In the genomic region with DNA sequence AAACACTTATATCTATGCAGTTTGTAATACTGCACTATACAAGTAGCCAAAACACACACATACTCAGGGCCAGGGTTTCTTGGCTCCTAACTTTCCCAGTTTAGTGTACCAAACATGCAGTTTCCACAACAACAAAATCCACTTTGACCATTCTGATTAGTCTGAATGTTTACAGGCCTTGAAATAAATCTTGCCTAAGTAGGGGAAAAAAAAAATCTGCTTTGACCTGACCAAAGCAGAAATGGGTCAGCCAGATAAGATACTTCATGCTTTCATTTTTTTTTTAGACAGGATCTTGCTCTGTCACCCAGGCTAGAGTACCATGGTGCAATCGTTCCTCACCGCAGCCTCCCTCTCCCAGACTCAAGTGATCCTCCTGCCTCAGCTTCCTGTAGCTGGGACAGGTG, we compare ENCODE assay signal across 16 cellular contexts. TPM values are rescaled to one million over a fixed set of nuclear protein-coding genes. Genes with fewer than 3 reads are reported as not detected.
A peak's percentile ranks its signal among the peaks of the same experiment; 100 is the strongest.
DNase-seq lines count a peak whose midpoint lies in the region; ATAC-seq and TF ChIP-seq lines count a peak whose summit lies in the region.
"Had no signal": no experiment of that assay in that cellular context is flagged by ENCODE, and none has a peak within 500 bp of the region (broad histone marks: within the 10 kb centered on the region; RNA-seq: fewer than 3 reads in every experiment).

No MANE protein-coding gene starts in this region.

- TF ChIP-seq CTCF in right atrium auricular region (IDR thresholded peaks at IDR 0.05) (no peak), choroid plexus epithelial cell (conservative IDR thresholded peaks at IDR 0.05; ENCODE audit: low read depth, low read length) (no peak), right lobe of liver (IDR thresholded peaks at IDR 0.05) (no peak)

- H3K4me3 ChIP-seq in right atrium auricular region (no peak overlapping the region), choroid plexus epithelial cell (ENCODE audit: low read depth, low read length) (no peak overlapping the region), right lobe of liver (peak overlapping the region in 1 of 3 donors; percentile 0), aorta (ENCODE audit: low read length in 2 of 2) (no peak overlapping the region)

- H3K27ac ChIP-seq in right atrium auricular region, result peak overlapping the region in 1 of 2 donors; percentile 46
- peak overlapping the region; percentile 25 to 70 (median 28) for H3K27ac ChIP-seq in right lobe of liver
- H3K27ac ChIP-seq in aorta (ENCODE audit: low read depth in 1 of 2, low read length in 2 of 2), result peak overlapping the region; percentile 57 to 68

- intact Hi-C loops in Right ventricle myocardium inferior (cut with DNase I), result loop anchor here (10.0 kb wide), 1 partner anchor 65 kb away; no protein-coding TSS in a partner anchor
- intact Hi-C loops in right lobe of liver (cut with DNase I), result no loop called here
- intact Hi-C loops in aorta (cut with DNase I), result no loop called here

- WGBS in right lobe of liver (ENCODE audit: insufficient coverage, low coverage, low lambda C conversion rate, missing lambda C conversion rate), result 8% methylated on average over 2 of the region's 2 CpGs
- WGBS in aorta, 2 donors, result 13 to 18% methylated on average over 2 of the region's 2 CpGs

- TF ChIP-seq POLR2A in right lobe of liver (IDR thresholded peaks at IDR 0.05), result no peak

- POLR2A ChIA-PET in HEK293T (lab: Yijun Ruan, JAX), result interaction anchor here (0.8 to 2.2 kb wide), 2 partner anchors 13 to 78 kb away, joined by 4 to 18 read pairs; a partner anchor contains a TSS

- no peaks in the 10 kb centered on the region for H3K36me3 ChIP-seq in right atrium auricular region
- H3K36me3 ChIP-seq in right lobe of liver, result peaks cover 0 to 2% (median 0%) of the 10 kb centered on the region in 4 donors
- peaks cover 0 to 3% of the 10 kb centered on the region in 2 donors for H3K36me3 ChIP-seq in aorta (ENCODE audit: control insufficient read depth in 1 of 2, insufficient read depth in 2 of 2, low read length in 1 of 2)

- H3K4me1 ChIP-seq in right atrium auricular region (peaks cover 0 to 19% of the 10 kb centered on the region in 2 donors), right lobe of liver (peaks cover 0 to 33% (median 13%) of the 10 kb centered on the region in 4 donors), aorta (ENCODE audit: control insufficient read depth in 1 of 2, insufficient read depth in 2 of 2, low read length in 2 of 2) (peaks cover 0 to under 1% of the 10 kb centered on the region in 2 donors)

- CTCF ChIA-PET in HEK293T (lab: Yijun Ruan, JAX), result interaction anchor here (0.8 to 1.3 kb wide), 2 partner anchors 10 to 231 kb away, joined by 3 read pairs; no protein-coding TSS in a partner anchor

- H3K27me3 ChIP-seq in right atrium auricular region, result no peaks in the 10 kb centered on the region
- no peaks in the 10 kb centered on the region for H3K27me3 ChIP-seq in right lobe of liver
- no peaks in the 10 kb centered on the region for H3K27me3 ChIP-seq in aorta (ENCODE audit: control insufficient read depth in 1 of 2, insufficient read depth in 2 of 2, low read length in 1 of 2)

- ATAC-seq in Right ventricle myocardium inferior (peak; percentile 66), right lobe of liver (peak; percentile 79 to 88 (median 88)), aorta (ENCODE audit: low FRiP score) (peak; percentile 22), HG03442 (IDR thresholded peaks at IDR 0.05; ENCODE audit: unreplicated experiment) (no peak)

- no peak for DNase-seq in Right ventricle myocardium inferior (ENCODE audit: missing footprints)
- DNase-seq in right atrium auricular region (ENCODE audit: low spot score), result no peak
- DNase-seq in choroid plexus epithelial cell (ENCODE audit: low read depth), result peak; percentile 23
- DNase-seq in right lobe of liver, result peak in 2 of 3 donors; percentile 61 to 63
- DNase-seq in aorta, result no peak
- DNase-seq in NCI-H1105 (lab: John Stamatoyannopoulos, UW), result no peak
- DNase-seq in HEK293T (ENCODE audit: extremely low spot score), result no peak
- DNase-seq: ACHN; activated effector memory CD4-positive, alpha-beta T cell treated with Interleukin-2 at 50 U/mL for 16 hours; DMS79; naive B cell; NCI-H1105 treated with DMSO at 0.1 percent for 48 hours; NCI-H2171; stimulated activated CD4-positive, alpha-beta T cell treated with anti-CD3 and anti-CD28 coated beads, Interleukin-15, amount 100 ng/mL, for 24 hours; stimulated activated naive CD4-positive, alpha-beta T cell had no signal

- no peaks in the 10 kb centered on the region for H3K9me3 ChIP-seq in right atrium auricular region
- H3K9me3 ChIP-seq in right lobe of liver, result no peaks in the 10 kb centered on the region
- H3K9me3 ChIP-seq in aorta (ENCODE audit: control insufficient read depth, low read length), result no peaks in the 10 kb centered on the region

TF ChIP-seq in HEK293T, 16 proteins besides CTCF, POLR2A, EP300 and RAD21:
- TF ChIP-seq SUZ12 (IDR thresholded peaks at IDR 0.05), result no peak
- no peak for TF ChIP-seq ARNT (IDR thresholded peaks at IDR 0.05)
- no peak for TF ChIP-seq ZNF384 (IDR thresholded peaks at IDR 0.05)
- no peak for TF ChIP-seq ELF4 (IDR thresholded peaks at IDR 0.05)
- TF ChIP-seq LEF1 (IDR thresholded peaks at IDR 0.05; ENCODE audit: borderline replicate concordance), result no peak
- TF ChIP-seq BHLHE40 (IDR thresholded peaks at IDR 0.05; ENCODE audit: borderline replicate concordance), result no peak
- TF ChIP-seq L3MBTL2 (conservative IDR thresholded peaks at IDR 0.05), result no peak
- TF ChIP-seq CTBP1 (IDR thresholded peaks at IDR 0.05; ENCODE audit: borderline replicate concordance), result no peak
- no peak for TF ChIP-seq TARDBP (IDR thresholded peaks at IDR 0.05)
- TF ChIP-seq NFRKB (IDR thresholded peaks at IDR 0.05), result no peak
- TF ChIP-seq FOXA1 (IDR thresholded peaks at IDR 0.05), result no peak
- no peak for TF ChIP-seq SP1 (IDR thresholded peaks at IDR 0.05)
- TF ChIP-seq FOXK2 (IDR thresholded peaks at IDR 0.05), result no peak
- TF ChIP-seq, protein P1, sequence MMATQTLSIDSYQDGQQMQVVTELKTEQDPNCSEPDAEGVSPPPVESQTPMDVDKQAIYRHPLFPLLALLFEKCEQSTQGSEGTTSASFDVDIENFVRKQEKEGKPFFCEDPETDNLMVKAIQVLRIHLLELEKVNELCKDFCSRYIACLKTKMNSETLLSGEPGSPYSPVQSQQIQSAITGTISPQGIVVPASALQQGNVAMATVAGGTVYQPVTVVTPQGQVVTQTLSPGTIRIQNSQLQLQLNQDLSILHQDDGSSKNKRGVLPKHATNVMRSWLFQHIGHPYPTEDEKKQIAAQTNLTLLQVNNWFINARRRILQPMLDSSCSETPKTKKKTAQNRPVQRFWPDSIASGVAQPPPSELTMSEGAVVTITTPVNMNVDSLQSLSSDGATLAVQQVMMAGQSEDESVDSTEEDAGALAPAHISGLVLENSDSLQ (IDR thresholded peaks at IDR 0.05), result no peak

RNA-seq across cellular contexts. Expression of a gene that starts 10.1 kb away (rescaled TPM):
- 11.2 TPM for total RNA-seq in Right ventricle myocardium inferior
- 10 to 100 TPM; 12.8 to 13.7 TPM for total RNA-seq in right atrium auricular region
- 10 to 100 TPM; 11.2 to 22.8 (median 17.0) TPM for total RNA-seq in right lobe of liver
- total RNA-seq in aorta, result 10 to 100 TPM; 38.8 to 44.1 TPM
- 1 to 10 TPM; 3.5 to 5.3 TPM for polyA plus RNA-seq in aorta

RNA-seq across cellular contexts. Expression of a gene that starts 14.0 kb away (rescaled TPM):
- total RNA-seq in Right ventricle myocardium inferior (10.9 TPM), right atrium auricular region (1 to 10 TPM; 7.0 to 8.6 TPM), right lobe of liver (10 to 100 TPM in 5 of 6 experiments, 1 to 10 TPM in 1; 9.1 to 22.9 (median 14.6) TPM), aorta (10 to 100 TPM; 27.1 to 36.7 TPM)
- polyA plus RNA-seq in aorta, result 1 to 10 TPM; 7.5 to 9.5 TPM

Comparison
In these comparisons a context has a peak if more than half of its experiments do, and no peak if none do; other contexts are left out.
1. DNase-seq: peak in choroid plexus epithelial cell (single experiment) and right lobe of liver (2 of 3); none in Right ventricle myocardium inferior (single experiment), right atrium auricular region (single experiment), aorta (0 of 2), NCI-H1105 (single experiment) and HEK293T (single experiment).